ENCODE assay signal across 19 cellular contexts in the genomic region with DNA sequence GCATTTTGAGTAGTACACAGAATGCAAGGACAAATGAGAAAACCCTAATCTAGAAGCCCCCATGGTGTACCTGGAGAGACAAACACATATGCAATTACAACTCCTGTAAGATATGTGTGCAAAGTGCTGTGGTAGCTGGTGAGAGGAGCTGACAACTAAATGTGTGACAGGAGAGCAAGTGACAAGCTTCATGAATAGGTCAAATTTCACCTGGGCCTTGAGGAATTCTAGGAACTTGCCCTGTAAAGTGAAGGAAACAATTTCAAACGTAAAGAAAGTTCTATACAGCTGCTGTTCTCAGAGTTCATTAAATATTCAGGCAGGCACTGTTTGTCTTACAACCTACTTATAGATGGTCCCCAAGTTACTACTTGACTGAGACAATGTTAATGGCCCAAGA.
DNase-seq lines count a peak whose midpoint lies in the region; ATAC-seq, FAIRE-seq and TF ChIP-seq lines count a peak whose summit lies in the region.
"Had no signal": no experiment of that assay in that cellular context is flagged by ENCODE, and none has a peak within 500 bp of the region (broad histone marks: within the 10 kb centered on the region; RNA-seq: fewer than 3 reads in every experiment).

No MANE protein-coding gene starts in this region.

- no peak overlapping the region for H2BK15ac ChIP-seq in H1 (ENCODE audit: low read length)
- no peak overlapping the region for H2BK15ac ChIP-seq in mesendoderm (replicated peaks; ENCODE audit: low read depth)
- H2BK15ac ChIP-seq in neuronal stem cell (ENCODE audit: low read length) = no peak overlapping the region

- no peaks in the 10 kb centered on the region for H3K23me2 ChIP-seq in H1 (ENCODE audit: low read depth, low read length)

- H2BK120ac ChIP-seq in H1 (replicated peaks; ENCODE audit: low read depth, low read length) = no peak overlapping the region
- H2BK120ac ChIP-seq in mesendoderm (ENCODE audit: low read depth, low read length) = no peak overlapping the region
- H2BK120ac ChIP-seq in neuronal stem cell (ENCODE audit: low read depth, low read length) = no peak overlapping the region

- H3K4me3 Mint-ChIP-seq in GM23338 = no peak overlapping the region
- H3K4me3 Mint-ChIP-seq in activated CD8-positive, alpha-beta T cell treated with anti-CD3 and anti-CD28 coated beads, Interleukin-2, amount 10 ng/mL, durations not matched to agents 7 days and 5 days = no peak overlapping the region
- H3K4me3 Mint-ChIP-seq: CD14-positive monocyte; CD4-positive, alpha-beta memory T cell; H9 had no signal

- no peak overlapping the region for H3K18ac ChIP-seq in H1 (ENCODE audit: extremely low read depth, low read length)
- no peak overlapping the region for H3K18ac ChIP-seq in mesendoderm (ENCODE audit: low read length)
- no peak overlapping the region for H3K18ac ChIP-seq in neuronal stem cell (ENCODE audit: low read length)

- no peak for TF ChIP-seq EP300 in H1 (IDR thresholded peaks at IDR 0.05; ENCODE audit: borderline replicate concordance in 1 of 2, low read depth in 2 of 2, low read length in 2 of 2)

- DNase-seq in GM23338 (ENCODE audit: low spot score) (peak; percentile 73), H1 (ENCODE audit: low read depth in 1 of 2, low spot score in 2 of 2) (no peak), mesendoderm (peak; percentile 69), neuronal stem cell (ENCODE audit: low spot score) (no peak), RWPE1 (ENCODE audit: low spot score) (no peak)
- no peak for DNase-seq in activated CD8-positive, alpha-beta T cell treated with anti-CD3 and anti-CD28 coated beads, Interleukin-2, amount 10 ng/mL, durations not matched to agents 7 days and 5 days
- DNase-seq in activated CD4-positive, alpha-beta T cell treated with anti-CD3 and anti-CD28 coated beads for 1 hour = no peak
- DNase-seq: CD4-positive, alpha-beta memory T cell; DMS153; DMS79; GF-D8; GOT3; H9; IMR-90 had no signal

- H3K27me3 ChIP-seq in GM23338 (ENCODE audit: insufficient read depth) (no peaks in the 10 kb centered on the region), H1 (replicated peaks in 1 of 4; ENCODE audit: control insufficient read depth in 3 of 4, extremely low read depth in 1 of 4, insufficient read depth in 3 of 4, low read length in 3 of 4) (no peaks in the 10 kb centered on the region), mesendoderm (ENCODE audit: insufficient read depth, low read length, poor library complexity) (no peaks in the 10 kb centered on the region), neuronal stem cell (ENCODE audit: control insufficient read depth in 3 of 3, insufficient read depth in 3 of 3, low read depth in 1 of 3, low read length in 3 of 3) (no peaks in the 10 kb centered on the region)
- H3K27me3 ChIP-seq: BLaER1 had no signal

- H3K23ac ChIP-seq in H1 (ENCODE audit: insufficient read length) (no peak overlapping the region), mesendoderm (ENCODE audit: low read length) (no peak overlapping the region), neuronal stem cell (ENCODE audit: low read depth, low read length, poor library complexity) (no peak overlapping the region)

- H3K9me3 ChIP-seq in H1 (ENCODE audit: insufficient read depth in 2 of 2, low read depth in 1 of 2, low read length in 1 of 2) (no peaks in the 10 kb centered on the region), neuronal stem cell (replicated peaks in 1 of 2; ENCODE audit: control insufficient read depth in 2 of 2, insufficient read depth in 1 of 2, low read depth in 1 of 2, low read length in 2 of 2) (no peaks in the 10 kb centered on the region)
- H3K9me3 ChIP-seq: A549, BLaER1 had no signal

- no peak for TF ChIP-seq RAD21 in H1 (IDR thresholded peaks at IDR 0.05 in 1 of 2, conservative IDR thresholded peaks at IDR 0.05 in 1 of 2; ENCODE audit: low read depth in 2 of 2, low read length in 2 of 2)

- H2BK5ac ChIP-seq in H1 (ENCODE audit: low read depth, low read length) (no peak overlapping the region), mesendoderm (ENCODE audit: low read length) (no peak overlapping the region), neuronal stem cell (ENCODE audit: low read length) (no peak overlapping the region)

- H3K27ac ChIP-seq in GM23338 (ENCODE audit: low read depth) (0 out of 2 replicates have a peak overlapping the region, but pooled peaks have one; percentile 30), H1 (ENCODE audit: low read depth, low read length) (no peak overlapping the region), mesendoderm (ENCODE audit: low read depth, low read length) (no peak overlapping the region), neuronal stem cell (replicated peaks; ENCODE audit: low read length) (peak overlapping the region; percentile 39), RWPE1 (no peak overlapping the region)
- H3K27ac ChIP-seq: 22Rv1, A549, BLaER1 had no signal

- H2BK12ac ChIP-seq in H1 (ENCODE audit: low read depth, low read length) (no peak overlapping the region), neuronal stem cell (ENCODE audit: low read length) (no peak overlapping the region)

- no peaks in the 10 kb centered on the region for H3K9me3 Mint-ChIP-seq in GM23338
- H3K9me3 Mint-ChIP-seq in activated CD8-positive, alpha-beta T cell treated with anti-CD3 and anti-CD28 coated beads, Interleukin-2, amount 10 ng/mL, durations not matched to agents 7 days and 5 days (ENCODE audit: insufficient read depth) = no peaks in the 10 kb centered on the region
- H3K9me3 Mint-ChIP-seq: H9 had no signal

- H3K36me3 ChIP-seq in GM23338 (ENCODE audit: insufficient read depth) = no peaks in the 10 kb centered on the region
- no peaks in the 10 kb centered on the region for H3K36me3 ChIP-seq in H1 (ENCODE audit: control insufficient read depth in 2 of 4, insufficient read depth in 4 of 4, low read length in 3 of 4)
- H3K36me3 ChIP-seq in mesendoderm (ENCODE audit: control insufficient read depth, insufficient read depth, low read length) = no peaks in the 10 kb centered on the region
- H3K36me3 ChIP-seq in neuronal stem cell (replicated peaks in 1 of 2; ENCODE audit: control insufficient read depth in 2 of 2, insufficient read depth in 2 of 2, low read length in 2 of 2) = no peaks in the 10 kb centered on the region
- H3K36me3 ChIP-seq: BLaER1 had no signal

- H3K4me1 ChIP-seq in GM23338 (ENCODE audit: insufficient read depth) = peaks cover 18% of the 10 kb centered on the region
- H3K4me1 ChIP-seq in H1 (replicated peaks in 1 of 4; ENCODE audit: control insufficient read depth in 3 of 4, insufficient read depth in 4 of 4, low read length in 3 of 4) = peaks cover 0 to 7% (median 0%) of the 10 kb centered on the region in 4 experiments; a peak in 3 of 7 replicates
- peaks cover 2% of the 10 kb centered on the region for H3K4me1 ChIP-seq in mesendoderm (ENCODE audit: control insufficient read depth, low read depth, low read length)
- peaks cover 3 to 12% of the 10 kb centered on the region in 2 donors for H3K4me1 ChIP-seq in neuronal stem cell (ENCODE audit: control insufficient read depth in 2 of 2, insufficient read depth in 1 of 2, low read depth in 1 of 2, low read length in 2 of 2)
- H3K4me1 ChIP-seq: BLaER1 had no signal

- no peaks in the 10 kb centered on the region for H3K36me3 Mint-ChIP-seq in GM23338 (ENCODE audit: low read depth)
- H3K36me3 Mint-ChIP-seq in activated CD8-positive, alpha-beta T cell treated with anti-CD3 and anti-CD28 coated beads, Interleukin-2, amount 10 ng/mL, durations not matched to agents 7 days and 5 days (ENCODE audit: low read depth) = no peaks in the 10 kb centered on the region
- H3K36me3 Mint-ChIP-seq: CD14-positive monocyte; CD4-positive, alpha-beta memory T cell had no signal

- H4K8ac ChIP-seq in H1 (ENCODE audit: extremely low read depth, insufficient read depth, low read length) (no peak overlapping the region), mesendoderm (ENCODE audit: low read depth, low read length) (no peak overlapping the region), neuronal stem cell (ENCODE audit: low read depth, low read length) (no peak overlapping the region)

- peaks cover 1% of the 10 kb centered on the region for H3K27me3 Mint-ChIP-seq in GM23338 (ENCODE audit: insufficient read depth, low read depth, poor library complexity)
- H3K27me3 Mint-ChIP-seq in activated CD8-positive, alpha-beta T cell treated with anti-CD3 and anti-CD28 coated beads, Interleukin-2, amount 10 ng/mL, durations not matched to agents 7 days and 5 days (ENCODE audit: low read depth) = no peaks in the 10 kb centered on the region
- H3K27me3 Mint-ChIP-seq: CD4-positive, alpha-beta memory T cell had no signal

- H4K5ac ChIP-seq in H1 (ENCODE audit: insufficient read length, low read depth, low read length) (no peak overlapping the region), mesendoderm (ENCODE audit: low read length) (no peak overlapping the region)

- no peak overlapping the region for H2AFZ ChIP-seq in GM23338
- no peak overlapping the region for H2AFZ ChIP-seq in H1 (ENCODE audit: low read length)
- no peak overlapping the region for H2AFZ ChIP-seq in neuronal stem cell (ENCODE audit: low read length)

- H2AK5ac ChIP-seq in H1 (ENCODE audit: low read depth, low read length) (no peak overlapping the region), mesendoderm (ENCODE audit: low read length) (no peak overlapping the region), neuronal stem cell (ENCODE audit: low read depth, low read length) (no peak overlapping the region)

- POLR2A ChIA-PET in H1 (lab: Charles Lee; ENCODE audit: partially characterized antibody) (no interaction called here), RWPE1 (lab: Yijun Ruan, JAX; ENCODE audit: low non-redundant PET) (no interaction called here)
- POLR2A ChIA-PET in activated CD8-positive, alpha-beta T cell treated with anti-CD3 and anti-CD28 coated beads, Interleukin-2, amount 10 ng/mL, durations not matched to agents 7 days and 5 days (lab: Charles Lee) = no interaction called here

- peak; percentile 48 for FAIRE-seq in H1 (lab: Jason Lieb, UNC)
- FAIRE-seq: A549, HTR-8/SVneo had no signal

- H3K4me1 Mint-ChIP-seq in GM23338 = peaks cover 38% of the 10 kb centered on the region
- no peaks in the 10 kb centered on the region for H3K4me1 Mint-ChIP-seq in activated CD8-positive, alpha-beta T cell treated with anti-CD3 and anti-CD28 coated beads, Interleukin-2, amount 10 ng/mL, durations not matched to agents 7 days and 5 days (ENCODE audit: low read depth)
- H3K4me1 Mint-ChIP-seq: CD14-positive monocyte; CD4-positive, alpha-beta memory T cell had no signal

- H3K4ac ChIP-seq in H1 (replicated peaks; ENCODE audit: insufficient read length, low read depth, low read length) = no peak overlapping the region
- no peak overlapping the region for H3K4ac ChIP-seq in mesendoderm (ENCODE audit: low read depth, low read length)
- H3K4ac ChIP-seq in neuronal stem cell (ENCODE audit: low read length) = no peak overlapping the region

- H4K91ac ChIP-seq in H1 (replicated peaks; ENCODE audit: insufficient read length, low read length) (no peak overlapping the region), neuronal stem cell (ENCODE audit: low read depth, low read length, poor library complexity) (no peak overlapping the region)

- H3K27ac Mint-ChIP-seq in GM23338 = peak overlapping the region; percentile 31; the same call in 1 of the 2 replicates
- H3K27ac Mint-ChIP-seq in activated CD8-positive, alpha-beta T cell treated with anti-CD3 and anti-CD28 coated beads, Interleukin-2, amount 10 ng/mL, durations not matched to agents 7 days and 5 days = no peak overlapping the region
- H3K27ac Mint-ChIP-seq: CD14-positive monocyte; CD4-positive, alpha-beta memory T cell; H9 had no signal

- H3K79me2 ChIP-seq in GM23338 (replicated peaks; ENCODE audit: insufficient read depth) = no peaks in the 10 kb centered on the region
- H3K79me2 ChIP-seq in H1 (ENCODE audit: control insufficient read depth in 1 of 2, insufficient read depth in 2 of 2, low read length in 2 of 2) = no peaks in the 10 kb centered on the region
- H3K79me2 ChIP-seq in mesendoderm (ENCODE audit: control insufficient read depth, insufficient read depth, low read length) = no peaks in the 10 kb centered on the region

- no peak overlapping the region for H2BK20ac ChIP-seq in H1 (ENCODE audit: low read length)

- peak; percentile 50 for ATAC-seq in GM23338
- ATAC-seq in activated CD8-positive, alpha-beta T cell treated with anti-CD3 and anti-CD28 coated beads, Interleukin-2, amount 10 ng/mL, durations not matched to agents 7 days and 5 days = no peak
- ATAC-seq: A549 had no signal

- TF ChIP-seq CTCF in GM23338 (conservative IDR thresholded peaks at IDR 0.05; ENCODE audit: low read depth in 2 of 2) = no peak
- no peak for TF ChIP-seq CTCF in H1 (IDR thresholded peaks at IDR 0.05; ENCODE audit: control extremely low read depth in 1 of 3, insufficient read depth in 1 of 3, low read depth in 1 of 3, low read length in 3 of 3)
- no peak for TF ChIP-seq CTCF in RWPE1 (conservative IDR thresholded peaks at IDR 0.05; ENCODE audit: low read depth)

- H3K4me3 ChIP-seq in GM23338 (no peak overlapping the region), H1 (ENCODE audit: extremely low read depth in 1 of 4, insufficient read depth in 2 of 4, low read depth in 3 of 4, low read length in 4 of 4) (no peak overlapping the region), mesendoderm (ENCODE audit: low read length) (no peak overlapping the region), neuronal stem cell (ENCODE audit: low read length in 2 of 2) (no peak overlapping the region)
- H3K4me3 ChIP-seq: A549, BLaER1 had no signal

- H4K20me1 ChIP-seq in GM23338 (replicated peaks; ENCODE audit: insufficient read depth) (no peaks in the 10 kb centered on the region), H1 (replicated peaks in 1 of 2; ENCODE audit: control insufficient read depth in 1 of 2, insufficient read depth in 2 of 2, low read length in 2 of 2) (no peaks in the 10 kb centered on the region)
- H4K20me1 ChIP-seq: BLaER1 had no signal

- H3K14ac ChIP-seq in H1 (ENCODE audit: insufficient read length) (no peak overlapping the region), neuronal stem cell (ENCODE audit: low read length) (no peak overlapping the region)

- H3K9me2 ChIP-seq in GM23338 (ENCODE audit: insufficient read depth) = no peaks in the 10 kb centered on the region

- CTCF ChIA-PET in H1 (lab: Charles Lee; ENCODE audit: partially characterized antibody) = interaction anchor here (0.6 to 1.7 kb wide), 2 partner anchors 132 to 452 kb away, joined by 3 read pairs; no protein-coding TSS in a partner anchor
- CTCF ChIA-PET in activated CD8-positive, alpha-beta T cell treated with anti-CD3 and anti-CD28 coated beads, Interleukin-2, amount 10 ng/mL, durations not matched to agents 7 days and 5 days (lab: Charles Lee) = no interaction called here
- CTCF ChIA-PET in RWPE1 (lab: Yijun Ruan, JAX) = no interaction called here

- H3F3A ChIP-seq in GM23338 (replicated peaks; ENCODE audit: low read depth) = no peaks in the 10 kb centered on the region

- no peak overlapping the region for H3K9ac ChIP-seq in H1 (replicated peaks in 1 of 4; ENCODE audit: extremely low read depth in 1 of 4, low read depth in 3 of 4, low read length in 3 of 4)
- no peak overlapping the region for H3K9ac ChIP-seq in mesendoderm (ENCODE audit: low read length)
- no peak overlapping the region for H3K9ac ChIP-seq in neuronal stem cell (ENCODE audit: low read depth, low read length, poor library complexity)
- H3K9ac ChIP-seq: BLaER1 had no signal

- H3K56ac ChIP-seq in H1 (replicated peaks; ENCODE audit: insufficient read length, low read depth, low read length) = no peak overlapping the region
- no peak overlapping the region for H3K56ac ChIP-seq in mesendoderm (ENCODE audit: low read length)

- 18% methylated on average over 1 of the region's 1 CpG; no CpG with 5 or more reads in 1 of the 2 experiments for WGBS in H1 (ENCODE audit: extremely low coverage in 1 of 2, insufficient coverage in 1 of 2, insufficient read length in 1 of 2, insufficient replicate concordance in 2 of 2, low coverage in 1 of 2, low lambda C conversion rate in 2 of 2, missing lambda C conversion rate in 1 of 2), 2 experiments
- no CpG with 5 or more reads among the region's 1 CpG for WGBS in mesendoderm (ENCODE audit: extremely low coverage, insufficient coverage, low lambda C conversion rate)
- no CpG with 5 or more reads among the region's 1 CpG for whole genome bisulfite sequencing in neuronal stem cell (ENCODE audit: extremely low coverage in 2 of 2, insufficient read length in 2 of 2, insufficient replicate concordance in 1 of 2), 2 donors

- TF ChIP-seq POLR2A in H1 (IDR thresholded peaks at IDR 0.05; ENCODE audit: control extremely low read depth in 1 of 2, low read depth in 2 of 2, low read length in 2 of 2) = no peak

- no peaks in the 10 kb centered on the region for H3K79me1 ChIP-seq in H1 (ENCODE audit: low read depth, low read length)
- H3K79me1 ChIP-seq in mesendoderm (ENCODE audit: low read length) = no peaks in the 10 kb centered on the region
- no peaks in the 10 kb centered on the region for H3K79me1 ChIP-seq in neuronal stem cell (ENCODE audit: low read depth, low read length)

- no peak overlapping the region for H3K4me2 ChIP-seq in GM23338
- no peak overlapping the region for H3K4me2 ChIP-seq in H1 (ENCODE audit: insufficient read depth in 1 of 2, low read depth in 2 of 2, low read length in 2 of 2)
- no peak overlapping the region for H3K4me2 ChIP-seq in mesendoderm (ENCODE audit: low read length)
- no peak overlapping the region for H3K4me2 ChIP-seq in neuronal stem cell (ENCODE audit: insufficient read depth, low read length, poor library complexity, severe bottlenecking)
- H3K4me2 ChIP-seq: A549, BLaER1 had no signal

Comparison
In these comparisons a context has a peak if more than half of its experiments do, and no peak if none do; other contexts are left out.
1. DNase-seq: peak in GM23338 (single experiment) and mesendoderm (single experiment); none in H1 (0 of 2), neuronal stem cell (single experiment), activated CD8-positive, alpha-beta T cell treated with anti-CD3 and anti-CD28 coated beads, Interleukin-2, amount 10 ng/mL, durations not matched to agents 7 days and 5 days (single experiment), activated CD4-positive, alpha-beta T cell treated with anti-CD3 and anti-CD28 coated beads for 1 hour (single experiment) and RWPE1 (single experiment).
2. H3K27ac ChIP-seq: peak in GM23338 (single experiment) and neuronal stem cell (single experiment); none in H1 (single experiment), mesendoderm (single experiment) and RWPE1 (single experiment).